Comparison of ENCODE assay signal across 8 cellular contexts in genomic region chr11:57349491-57350274, GRCh38. TPM values are rescaled to one million over a fixed set of nuclear protein-coding genes. Genes with fewer than 3 reads are reported as not detected.
DNase-seq lines count a peak whose midpoint lies in the region; ATAC-seq, FAIRE-seq and TF ChIP-seq lines count a peak whose summit lies in the region.

No MANE protein-coding gene starts in this region.

- no peak overlapping the region for H3K27ac Mint-ChIP-seq in CD4-positive, alpha-beta T cell

- no peak for FAIRE-seq in keratinocyte (lab: Jason Lieb, UNC)

- H3K27me3 Mint-ChIP-seq in CD4-positive, alpha-beta T cell = peaks cover 21% of the 10 kb centered on the region

- no peak overlapping the region for H2AFZ ChIP-seq in keratinocyte (ENCODE audit: control insufficient read depth, low read length)

- dilution Hi-C loops in keratinocyte (cut with MboI; ENCODE audit: extremely low pct_ligation_motif_present, low sequenced_read_pairs) = no loop called here

- CTCF ChIA-PET in CD4-positive, alpha-beta T cell (lab: Charles Lee) = interaction anchor here (1.0 kb wide), 1 partner anchor 13 kb away, joined by 3 read pairs; no protein-coding TSS in a partner anchor

- H3K27ac ChIP-seq in CD4-positive, alpha-beta T cell (ENCODE audit: low read depth, low read length) = no peak overlapping the region
- H3K27ac ChIP-seq in WERI-Rb-1 (no peak overlapping the region), breast epithelium (peak overlapping the region in 1 of 2 donors; percentile 12), keratinocyte (ENCODE audit: control insufficient read depth, insufficient read depth, low read length) (no peak overlapping the region)

- H3K4me1 Mint-ChIP-seq in CD4-positive, alpha-beta T cell (ENCODE audit: low read depth) = peaks cover 4% of the 10 kb centered on the region

- peak; percentile 79 for TF ChIP-seq CTCF in CD4-positive, alpha-beta T cell (IDR thresholded peaks at IDR 0.05)
- TF ChIP-seq CTCF in WERI-Rb-1 (IDR thresholded peaks at IDR 0.05; ENCODE audit: low read depth, low read length) (peak; percentile 92), breast epithelium (IDR thresholded peaks at IDR 0.05) (peak; percentile 55 to 81 (median 59)), keratinocyte (optimal IDR thresholded peaks at IDR 0.05 in 1 of 3, IDR thresholded peaks at IDR 0.05 in 1 of 3, conservative IDR thresholded peaks at IDR 0.05 in 1 of 3; ENCODE audit: extremely low read depth in 1 of 3, insufficient read depth in 2 of 3, low read length in 3 of 3) (peak; percentile 63 to 81 (median 80))

- H3K36me3 Mint-ChIP-seq in CD4-positive, alpha-beta T cell (ENCODE audit: low read depth) = no peaks in the 10 kb centered on the region

- H3K9me3 Mint-ChIP-seq in CD4-positive, alpha-beta T cell = no peaks in the 10 kb centered on the region

- no peak overlapping the region for H3K4me3 ChIP-seq in WERI-Rb-1 (ENCODE audit: low read depth, low read length)
- H3K4me3 ChIP-seq in breast epithelium = peak overlapping the region in 1 of 3 donors; percentile 29
- no peak overlapping the region for H3K4me3 ChIP-seq in keratinocyte (ENCODE audit: control insufficient read depth in 2 of 3, extremely low read depth in 1 of 3, insufficient read depth in 2 of 3, low read depth in 1 of 3, low read length in 3 of 3)

- no peaks in the 10 kb centered on the region for H3K9me1 ChIP-seq in keratinocyte (ENCODE audit: control insufficient read depth, extremely low read depth, insufficient read depth, low read length)

- no peak overlapping the region for H3K4me3 Mint-ChIP-seq in CD4-positive, alpha-beta T cell

- H3K27me3 ChIP-seq in CD4-positive, alpha-beta T cell (ENCODE audit: control insufficient read depth, insufficient read depth, low read length) = no peaks in the 10 kb centered on the region
- H3K27me3 ChIP-seq in WERI-Rb-1 (ENCODE audit: insufficient read depth, low read depth, severe bottlenecking) (no peaks in the 10 kb centered on the region), breast epithelium (no peaks in the 10 kb centered on the region), keratinocyte (ENCODE audit: control insufficient read depth, extremely low read depth, insufficient read depth, low read length) (no peaks in the 10 kb centered on the region)

- no peaks in the 10 kb centered on the region for H4K20me1 ChIP-seq in keratinocyte (ENCODE audit: control insufficient read depth, extremely low read depth, insufficient read depth, low read length)

- H3K9ac ChIP-seq in keratinocyte (ENCODE audit: control insufficient read depth, extremely low read depth, insufficient read depth, low read length) = no peak overlapping the region

- H3K9me3 ChIP-seq in CD4-positive, alpha-beta T cell (ENCODE audit: control insufficient read depth, low read length) = no peaks in the 10 kb centered on the region
- H3K9me3 ChIP-seq in WERI-Rb-1 (ENCODE audit: severe bottlenecking) = no peaks in the 10 kb centered on the region
- H3K9me3 ChIP-seq in breast epithelium = no peaks in the 10 kb centered on the region
- no peaks in the 10 kb centered on the region for H3K9me3 ChIP-seq in keratinocyte (ENCODE audit: control insufficient read depth, low read depth, low read length)

- DNase-seq in CD4-positive, alpha-beta T cell = peak; percentile 34 to 71 (median 49)
- DNase-seq in HT-29 (ENCODE audit: low spot score) (peak; percentile 65), WERI-Rb-1 (peak; percentile 71), breast epithelium (ENCODE audit: low spot score in 2 of 2) (peak in 1 of 2 donors; percentile 71), keratinocyte (ENCODE audit: low read depth, low spot score) (no peak), NCI-H2029 (lab: John Stamatoyannopoulos, UW) (no peak)
- peak; percentile 32 for DNase-seq in stimulated activated CD4-positive, alpha-beta T cell treated with anti-CD3 and anti-CD28 coated beads, Interleukin-2, amount 100 ng/mL, for 4 hours (ENCODE audit: low read depth)

- ATAC-seq in CD4-positive, alpha-beta T cell (ENCODE audit: poor library complexity) = peak; percentile 53
- ATAC-seq in GM21786 (IDR thresholded peaks at IDR 0.05; ENCODE audit: unreplicated experiment) = no peak

- TF ChIP-seq POLR2A in breast epithelium (IDR thresholded peaks at IDR 0.05) = no peak

- no peaks in the 10 kb centered on the region for H3K4me1 ChIP-seq in breast epithelium
- no peaks in the 10 kb centered on the region for H3K4me1 ChIP-seq in keratinocyte (ENCODE audit: control insufficient read depth, extremely low read depth, insufficient read depth, low read length)

- intact Hi-C loops in CD4-positive, alpha-beta T cell (cut with DNase I, micrococcal nuclease) = loop anchor here (2.0 to 10.0 kb wide), 5 partner anchors 78 to 1438 kb away; partner anchors contain the start of gene SLC43A3 (in 1 of the 2)
- intact Hi-C loops in breast epithelium (cut with DNase I; ENCODE audit: low total_unique reads) = loop anchor here (10.0 kb wide), 1 partner anchor 105 kb away; no protein-coding TSS in a partner anchor

- H3K4me2 ChIP-seq in keratinocyte (ENCODE audit: control insufficient read depth, extremely low read depth, insufficient read depth, low read depth, low read length) = no peak overlapping the region

- no peaks in the 10 kb centered on the region for H3K36me3 ChIP-seq in WERI-Rb-1
- no peaks in the 10 kb centered on the region for H3K36me3 ChIP-seq in breast epithelium
- H3K36me3 ChIP-seq in keratinocyte (ENCODE audit: control insufficient read depth in 2 of 2, extremely low read depth in 1 of 2, insufficient read depth in 2 of 2, low read length in 2 of 2) = no peaks in the 10 kb centered on the region

- POLR2A ChIA-PET in CD4-positive, alpha-beta T cell (lab: Charles Lee) = no interaction called here

- H3K79me2 ChIP-seq in keratinocyte (ENCODE audit: control insufficient read depth, insufficient read depth, low read length) = no peaks in the 10 kb centered on the region

RNA-seq across cellular contexts. Expression of gene P2RX3, which starts 11.5 kb away (rescaled TPM):
- not detected for total RNA-seq in CD4-positive, alpha-beta T cell
- not detected in 2 replicates for total RNA-seq in HT-29 (2014; rRNA removed; shearing (Covaris generic))
- total RNA-seq in breast epithelium = not detected
- not detected in 3 replicates for polyA plus RNA-seq in keratinocyte
- not detected for polyA plus RNA-seq in keratinocyte (2011; ENCODE audit: low read depth)
- not detected in 2 replicates for polyA plus RNA-seq in keratinocyte (2011; cell fraction: cytosol; rRNA removed)
- not detected in 2 replicates for polyA plus RNA-seq in keratinocyte (2011; cell fraction: nucleus; rRNA removed)
- polyA plus RNA-seq in keratinocyte (2012; ENCODE audit: low replicate concordance) = not detected in 2 replicates
- not detected in 3 replicates for polyA minus RNA-seq in keratinocyte
- not detected for polyA minus RNA-seq in keratinocyte (2011; cell fraction: cytosol; rRNA and poly(A)+ RNA removed)
- not detected in 2 replicates for polyA minus RNA-seq in keratinocyte (2011; cell fraction: nucleus; rRNA and poly(A)+ RNA removed)

RNA-seq across cellular contexts. Expression of gene SSRP1, which starts 14.0 kb away (rescaled TPM):
- 10 to 100 TPM; 36.7 to 41.2 TPM for total RNA-seq in CD4-positive, alpha-beta T cell
- 181 and 210 TPM in 2 replicates for total RNA-seq in HT-29 (2014; rRNA removed; shearing (Covaris generic))
- total RNA-seq in breast epithelium = 10 to 100 TPM; 60.0 to 83.9 (median 76.5) TPM
- 64.3 to 139 TPM (median 115 TPM) in 3 replicates for polyA plus RNA-seq in keratinocyte
- polyA plus RNA-seq in keratinocyte (2011; ENCODE audit: low read depth) = 80.2 TPM
- polyA plus RNA-seq in keratinocyte (2011; cell fraction: cytosol; rRNA removed) = 97.3 and 122 TPM in 2 replicates
- polyA plus RNA-seq in keratinocyte (2011; cell fraction: nucleus; rRNA removed) = 74.8 and 78.5 TPM in 2 replicates
- 65.8 and 117 TPM in 2 replicates for polyA plus RNA-seq in keratinocyte (2012; ENCODE audit: low replicate concordance)
- 102 to 159 TPM (median 129 TPM) in 3 replicates for polyA minus RNA-seq in keratinocyte
- polyA minus RNA-seq in keratinocyte (2011; cell fraction: cytosol; rRNA and poly(A)+ RNA removed) = 56.2 TPM
- polyA minus RNA-seq in keratinocyte (2011; cell fraction: nucleus; rRNA and poly(A)+ RNA removed) = 19.4 and 27.7 TPM in 2 replicates

RNA-seq across cellular contexts. Expression of gene TNKS1BP1, which starts 24.9 kb away (rescaled TPM):
- 10 to 100 TPM; 12.9 to 13.2 TPM for total RNA-seq in CD4-positive, alpha-beta T cell
- 113 and 129 TPM in 2 replicates for total RNA-seq in HT-29 (2014; rRNA removed; shearing (Covaris generic))
- 100 to 1,000 TPM in 1 of 3 donors, 10 to 100 TPM in 2; 79.3 to 111 (median 82.7) TPM for total RNA-seq in breast epithelium
- polyA plus RNA-seq in keratinocyte = 88.3 to 107 TPM (median 94.3 TPM) in 3 replicates
- 155 TPM for polyA plus RNA-seq in keratinocyte (2011; ENCODE audit: low read depth)
- 73.8 and 93.4 TPM in 2 replicates for polyA plus RNA-seq in keratinocyte (2011; cell fraction: cytosol; rRNA removed)
- polyA plus RNA-seq in keratinocyte (2011; cell fraction: nucleus; rRNA removed) = 419 and 507 TPM in 2 replicates
- polyA plus RNA-seq in keratinocyte (2012; ENCODE audit: low replicate concordance) = 200 and 415 TPM in 2 replicates
- polyA minus RNA-seq in keratinocyte = 196 to 291 TPM (median 228 TPM) in 3 replicates
- 155 TPM for polyA minus RNA-seq in keratinocyte (2011; cell fraction: cytosol; rRNA and poly(A)+ RNA removed)
- polyA minus RNA-seq in keratinocyte (2011; cell fraction: nucleus; rRNA and poly(A)+ RNA removed) = 200 and 236 TPM in 2 replicates

RNA-seq across cellular contexts. Expression of gene PRG3, which starts 31.3 kb away (rescaled TPM):
- total RNA-seq in CD4-positive, alpha-beta T cell = not detected
- not detected in 2 replicates for total RNA-seq in HT-29 (2014; rRNA removed; shearing (Covaris generic))
- not detected for total RNA-seq in breast epithelium
- polyA plus RNA-seq in keratinocyte = not detected in 3 replicates
- not detected for polyA plus RNA-seq in keratinocyte (2011; ENCODE audit: low read depth)
- not detected in 2 replicates for polyA plus RNA-seq in keratinocyte (2011; cell fraction: cytosol; rRNA removed)
- not detected in 2 replicates for polyA plus RNA-seq in keratinocyte (2011; cell fraction: nucleus; rRNA removed)
- not detected in 2 replicates for polyA plus RNA-seq in keratinocyte (2012; ENCODE audit: low replicate concordance)
- not detected in 3 replicates for polyA minus RNA-seq in keratinocyte
- polyA minus RNA-seq in keratinocyte (2011; cell fraction: cytosol; rRNA and poly(A)+ RNA removed) = not detected
- not detected in 2 replicates for polyA minus RNA-seq in keratinocyte (2011; cell fraction: nucleus; rRNA and poly(A)+ RNA removed)

RNA-seq across cellular contexts. Expression of gene PRG2, which starts 40.8 kb away (rescaled TPM):
- 1 to 10 TPM in 1 of 2 experiments, under 1 TPM in 1; 0.53 to 1.1 TPM for total RNA-seq in CD4-positive, alpha-beta T cell
- total RNA-seq in HT-29 (2014; rRNA removed; shearing (Covaris generic)) = not detected in 2 replicates
- 1 to 10 TPM in 1 of 3 donors, not detected in 2; 1.1 TPM for total RNA-seq in breast epithelium
- 0.09 TPM in 1 of 3 replicates, not detected in the others for polyA plus RNA-seq in keratinocyte
- polyA plus RNA-seq in keratinocyte (2011; ENCODE audit: low read depth) = not detected
- polyA plus RNA-seq in keratinocyte (2011; cell fraction: cytosol; rRNA removed) = not detected in 2 replicates
- 0.24 and 0.41 TPM in 2 replicates for polyA plus RNA-seq in keratinocyte (2011; cell fraction: nucleus; rRNA removed)
- not detected in 2 replicates for polyA plus RNA-seq in keratinocyte (2012; ENCODE audit: low replicate concordance)
- polyA minus RNA-seq in keratinocyte = not detected in 3 replicates
- polyA minus RNA-seq in keratinocyte (2011; cell fraction: cytosol; rRNA and poly(A)+ RNA removed) = not detected
- polyA minus RNA-seq in keratinocyte (2011; cell fraction: nucleus; rRNA and poly(A)+ RNA removed) = not detected in 2 replicates

Comparison
In these comparisons a context has a peak if more than half of its experiments do, and no peak if none do; other contexts are left out.
1. DNase-seq: peak in CD4-positive, alpha-beta T cell (10 of 10), HT-29 (single experiment), WERI-Rb-1 (single experiment) and stimulated activated CD4-positive, alpha-beta T cell treated with anti-CD3 and anti-CD28 coated beads, Interleukin-2, amount 100 ng/mL, for 4 hours (single experiment); none in keratinocyte (single experiment) and NCI-H2029 (single experiment).
2. Peak in every context shown above with its lines, with median percentiles within 50 percentile points of each other: CTCF ChIP-seq.